Comparison of ENCODE assay signal across 16 cellular contexts in the genomic region with DNA sequence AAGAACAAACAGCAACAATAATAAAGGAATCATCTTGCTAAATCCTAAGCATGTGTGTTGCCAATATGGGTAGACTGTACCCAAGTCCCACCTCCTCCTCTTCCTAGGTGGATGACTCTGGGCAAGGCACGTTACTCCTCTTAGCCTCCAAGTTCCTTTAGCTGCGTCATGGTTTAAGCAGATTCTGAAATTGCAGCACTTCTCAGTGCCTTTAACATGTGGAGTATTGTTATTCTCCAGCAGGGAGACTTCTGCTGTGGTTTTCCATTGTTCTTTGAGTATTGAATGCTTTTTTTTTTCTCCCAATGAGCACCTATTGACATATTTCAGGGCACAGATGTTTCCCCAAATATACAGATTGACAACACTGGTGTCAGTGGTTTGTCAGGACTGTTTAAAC. TPM values are rescaled to one million over a fixed set of nuclear protein-coding genes. Genes with fewer than 3 reads are reported as not detected.
DNase-seq lines count a peak whose midpoint lies in the region; ATAC-seq, FAIRE-seq and TF ChIP-seq lines count a peak whose summit lies in the region.
"Had no signal": no experiment of that assay in that cellular context is flagged by ENCODE, and none has a peak within 500 bp of the region (broad histone marks: within the 10 kb centered on the region; RNA-seq: fewer than 3 reads in every experiment).

No MANE protein-coding gene starts in this region.

- BruUV-seq in PC-3 (replicated peaks; lab: Mats Ljungman, UMichigan): no TSS peak

- peaks cover 42% of the 10 kb centered on the region for H3K79me2 ChIP-seq in PC-3 (ENCODE audit: low read length)

- H3K4me3 ChIP-seq in PC-3 (ENCODE audit: low read length) (no peak overlapping the region), coronary artery (no peak overlapping the region), kidney (ENCODE audit: low read length in 2 of 2) (no peak overlapping the region), vagina (no peak overlapping the region)
- H3K4me3 ChIP-seq: HAP-1 had no signal

- H3K9ac ChIP-seq in PC-3 (ENCODE audit: low read length) (no peak overlapping the region; the same call in 1 of the 2 replicates), kidney (ENCODE audit: low read length in 2 of 2) (peak overlapping the region; percentile 27 to 30)

- no peak for ATAC-seq in PC-3
- no peak for ATAC-seq in stimulated activated naive CD8-positive, alpha-beta T cell treated with anti-CD3 and anti-CD28 coated beads, Interleukin-15, Interleukin-2, amounts not matched to agents 100 U/mL and 50 U/mL, for 24 hours

- H3K4me1 ChIP-seq in PC-3 (ENCODE audit: insufficient read depth, low read length): peaks cover 62% of the 10 kb centered on the region
- peaks cover 32 to 36% of the 10 kb centered on the region in 2 donors for H3K4me1 ChIP-seq in kidney (ENCODE audit: control insufficient read depth in 1 of 2, insufficient read depth in 1 of 2, low read depth in 1 of 2, low read length in 2 of 2)
- H3K4me1 ChIP-seq in vagina: peaks cover 63% of the 10 kb centered on the region
- H3K4me1 ChIP-seq: HAP-1 had no signal

- no peak for TF ChIP-seq POLR2A in vagina (IDR thresholded peaks at IDR 0.05)

- H3K36me3 ChIP-seq in PC-3 (ENCODE audit: low read depth, low read length) (no peaks in the 10 kb centered on the region), kidney (ENCODE audit: control insufficient read depth in 1 of 2, insufficient read depth in 2 of 2, low read length in 2 of 2) (no peaks in the 10 kb centered on the region), vagina (no peaks in the 10 kb centered on the region)
- H3K36me3 ChIP-seq: HAP-1 had no signal

- no peak for FAIRE-seq in kidney (lab: Jason Lieb, UNC)
- FAIRE-seq: GM19239, HTR-8/SVneo had no signal

- H3K9me3 ChIP-seq in PC-3 (ENCODE audit: low read length) (no peaks in the 10 kb centered on the region), kidney (ENCODE audit: control insufficient read depth in 1 of 2, low read length in 2 of 2) (no peaks in the 10 kb centered on the region), vagina (no peaks in the 10 kb centered on the region)
- H3K9me3 ChIP-seq: HAP-1 had no signal

- intact Hi-C loops in PC-3 (cut with micrococcal nuclease) (no loop called here), kidney (cut with DNase I) (no loop called here), vagina (cut with DNase I) (no loop called here)

- CTCF ChIA-PET in PC-3 (lab: Charles Lee): interaction anchor here (0.5 kb wide), 1 partner anchor 37 kb away, joined by 3 read pairs; no protein-coding TSS in a partner anchor

- POLR2A ChIA-PET in PC-3 (lab: Charles Lee; ENCODE audit: unreplicated experiment): no interaction called here

- no peaks in the 10 kb centered on the region for H4K20me1 ChIP-seq in PC-3 (ENCODE audit: low read length)

- peak overlapping the region; percentile 85 for H3K27ac ChIP-seq in PC-3 (ENCODE audit: low read length)
- peak overlapping the region; percentile 94 to 99 for H3K27ac ChIP-seq in coronary artery
- peak overlapping the region; percentile 71 to 73 for H3K27ac ChIP-seq in kidney (ENCODE audit: low read depth in 2 of 2, low read length in 2 of 2)
- H3K27ac ChIP-seq in vagina: peak overlapping the region; percentile 66
- H3K27ac ChIP-seq: HL-60 had no signal

- no peak overlapping the region for H3K4me2 ChIP-seq in PC-3 (ENCODE audit: low read length)

- no peaks in the 10 kb centered on the region for H3K9me2 ChIP-seq in PC-3 (replicated peaks; ENCODE audit: low read length)

- no peak for TF ChIP-seq CTCF in PC-3 (conservative IDR thresholded peaks at IDR 0.05; ENCODE audit: low read depth, low read length)
- no peak for TF ChIP-seq CTCF in coronary artery (IDR thresholded peaks at IDR 0.05)
- TF ChIP-seq CTCF in kidney (IDR thresholded peaks at IDR 0.05; ENCODE audit: borderline replicate concordance, extremely low read depth, insufficient read depth): no peak
- no peak for TF ChIP-seq CTCF in vagina (IDR thresholded peaks at IDR 0.05)

- no peak for DNase-seq in PC-3
- DNase-seq in coronary artery (ENCODE audit: low spot score): no peak
- DNase-seq in kidney: no peak
- no peak for DNase-seq in vagina (ENCODE audit: extremely low spot score in 2 of 2)
- DNase-seq in NCI-H748 treated with DMSO at 0.1 percent for 48 hours (lab: John Stamatoyannopoulos, UW): no peak
- no peak for DNase-seq in NCI-H774 (lab: John Stamatoyannopoulos, UW)
- DNase-seq in stimulated activated naive CD8-positive, alpha-beta T cell treated with anti-CD3 and anti-CD28 coated beads, Interleukin-15, Interleukin-2, amounts not matched to agents 100 U/mL and 50 U/mL, for 24 hours: no peak
- DNase-seq: CD4-positive, alpha-beta T cell; NCI-H1417; NCI-H1930; NCI-H82; SIG-M5 had no signal

- H2AFZ ChIP-seq in PC-3 (ENCODE audit: low read length): no peak overlapping the region

- H3K27me3 ChIP-seq in PC-3 (ENCODE audit: low read length): no peaks in the 10 kb centered on the region
- H3K27me3 ChIP-seq in vagina: no peaks in the 10 kb centered on the region

- no peaks in the 10 kb centered on the region for H3F3A ChIP-seq in PC-3 (ENCODE audit: low read length, unreplicated experiment)

RNA-seq across cellular contexts. Expression of a gene that starts 15.5 kb away (rescaled TPM):
- total RNA-seq in PC-3 (2014; rRNA removed) (11.2 and 11.3 TPM in 2 replicates), kidney (91.9 TPM), vagina (75.6 TPM)
- polyA plus RNA-seq in kidney (ENCODE audit: insufficient read depth, low read depth, low replicate concordance): 40.8 TPM
